In genomic region chr3:96806336-96806735, GRCh38 we compare ENCODE assay signal across 34 cellular contexts. TPM values are rescaled to one million over a fixed set of nuclear protein-coding genes. Genes with fewer than 3 reads are reported as not detected.
"Had no signal": no experiment of that assay in that cellular context is flagged by ENCODE, and none has a peak within 500 bp of the region (broad histone marks: within the 10 kb centered on the region; RNA-seq: fewer than 3 reads in every experiment).

No MANE protein-coding gene starts in this region.

- H3K27me3 ChIP-seq: ascending aorta, body of pancreas, brain microvascular endothelial cell had no signal

- DNase-seq: activated effector memory CD4-positive, alpha-beta T cell treated with anti-CD3 and anti-CD28 coated beads, Interleukin-2, amount 50 U/mL, for 16 hours; activated effector memory CD4-positive, alpha-beta T cell treated with Interleukin-2 at 50 U/mL for 16 hours; activated gamma-delta T cell; activated gamma-delta T cell treated with Interleukin-2 at 50 U/mL for 16 hours; activated naive CD4-positive, alpha-beta T cell; activated naive CD4-positive, alpha-beta T cell treated with anti-CD3 and anti-CD28 coated beads for 36 hours; activated naive CD4-positive, alpha-beta T cell treated with anti-CD3 and anti-CD28 coated beads, Interleukin-2, amount 10 ng/mL, durations not matched to agents 7 days and 5 days; activated naive CD4-positive, alpha-beta T cell treated with anti-CD3 and anti-CD28 coated beads, Interleukin-2, amount 50 U/mL, for 16 hours; activated naive CD4-positive, alpha-beta T cell treated with Interleukin-2 at 50 U/mL for 16 hours; activated naive CD8-positive, alpha-beta T cell treated with anti-CD3 and anti-CD28 coated beads for 36 hours; activated naive CD8-positive, alpha-beta T cell treated with anti-CD3 and anti-CD28 coated beads, Interleukin-2, amount 10 ng/mL, durations not matched to agents 7 days and 5 days; activated naive CD8-positive, alpha-beta T cell treated with anti-CD3 and anti-CD28 coated beads, Interleukin-2, amount 50 U/mL, for 24 hours; activated T-cell treated with anti-CD3 and anti-CD28 coated beads, Interleukin-2, amount 50 U/mL, for 1 hour; activated T-cell treated with anti-CD3 and anti-CD28 coated beads, Interleukin-2, amount 50 U/mL, for 24 hours; activated T-cell treated with anti-CD3 and anti-CD28 coated beads, Interleukin-2, amount 50 U/mL, for 4 hours; activated T-cell treated with anti-CD3 and anti-CD28 coated beads, Interleukin-2, amount 50 U/mL, for 48 hours; activated T-cell treated with anti-CD3 and anti-CD28 coated beads, Interleukin-2, amount 50 U/mL, for 72 hours; adrenal gland; amniotic stem cell; amygdala; anterior cingulate cortex; aorta; body of pancreas; brain microvascular endothelial cell; caudate nucleus; central memory CD4-positive, alpha-beta T cell; cerebellar nuclear complex had no signal

- H3K4me3 ChIP-seq: adrenal gland, ascending aorta, body of pancreas, breast epithelium, cardiac muscle cell had no signal

- H3K9me3 ChIP-seq: adrenal gland, ascending aorta, body of pancreas, breast epithelium had no signal

- H3K36me3 ChIP-seq: adrenal gland, ascending aorta, brain microvascular endothelial cell, breast epithelium, cardiac muscle cell had no signal

- H3K4me1 ChIP-seq: adrenal gland, ascending aorta, body of pancreas, breast epithelium had no signal

- H3K27ac ChIP-seq: adrenal gland, ascending aorta, body of pancreas, brain microvascular endothelial cell, breast epithelium, cardiac muscle cell had no signal

RNA-seq across cellular contexts. Expression of gene EPHA6, which starts 8.1 kb away (rescaled TPM):
- total RNA-seq: activated naive CD4-positive, alpha-beta T cell treated with anti-CD3 and anti-CD28 coated beads for 36 hours; activated naive CD4-positive, alpha-beta T cell treated with anti-CD3 and anti-CD28 coated beads, Interleukin-2, amount 50 U/mL, for 72 hours; activated naive CD8-positive, alpha-beta T cell treated with anti-CD3 and anti-CD28 coated beads for 36 hours; activated naive CD8-positive, alpha-beta T cell treated with anti-CD3 and anti-CD28 coated beads, Interleukin-2, amount 10 ng/mL, durations not matched to agents 7 days and 5 days; activated T-cell treated with anti-CD3 and anti-CD28 coated beads, Interleukin-2, amount 50 U/mL, for 4 hours; activated T-cell treated with anti-CD3 and anti-CD28 coated beads, Interleukin-2, amount 50 U/mL, for 72 hours; activated T-helper 1 cell treated with anti-CD3 and anti-CD28 coated beads, Interleukin-12 subunit alpha, Interleukin-12 subunit beta, Interleukin-2, Interleukin-4 antibody, amounts not matched to agents 30 ng/mL and 10 ng/mL and 1 ng/mL, durations not matched to agents 14 hours and 24 hours and 36 hours; activated T-helper 17 cell treated with anti-CD3 and anti-CD28 coated beads, Interleukin-2, amount 50 U/mL, for 72 hours; activated T-helper 2 cell treated with anti-CD3 and anti-CD28 coated beads, Interferon-gamma antibody, Interleukin-2, Interleukin-4, amounts not matched to agents 10 μg/mL and 5 μg/mL and 100 μg/mL, durations not matched to agents 14 hours and 24 hours and 36 hours; ascending aorta had no signal
